Comparison of ENCODE assay signal across 26 cellular contexts in genomic region chr5:116145416-116145815, GRCh38.
DNase-seq lines count a peak whose midpoint lies in the region; ATAC-seq, FAIRE-seq and TF ChIP-seq lines count a peak whose summit lies in the region.
"Had no signal": no experiment of that assay in that cellular context is flagged by ENCODE, and none has a peak within 500 bp of the region (broad histone marks: within the 10 kb centered on the region; RNA-seq: fewer than 3 reads in every experiment).

No MANE protein-coding gene starts in this region.

- no peak for TF ChIP-seq EP300 in GM12878 (IDR thresholded peaks at IDR 0.05; ENCODE audit: borderline replicate concordance in 1 of 2, control insufficient read depth in 1 of 2, low read depth in 2 of 2, low read length in 2 of 2)

- CTCF ChIA-PET in GM12878 (lab: Yijun Ruan, JAX) = interaction anchor here (2.5 kb wide), 1 partner anchor 8 kb away, joined by 13 read pairs; no protein-coding TSS in a partner anchor

- no peak for DNase-seq in activated naive CD4-positive, alpha-beta T cell treated with anti-CD3 and anti-CD28 coated beads, Interleukin-2, amount 50 U/mL, for 72 hours (ENCODE audit: low spot score in 2 of 2)
- DNase-seq in activated naive CD4-positive, alpha-beta T cell treated with anti-CD3 and anti-CD28 coated beads, Interleukin-2, amount 50 U/mL, for 16 hours = no peak
- DNase-seq in NCI-H69 (lab: John Stamatoyannopoulos, UW) = peak; percentile 97
- no peak for DNase-seq in GM12878 (ENCODE audit: low read depth, low spot score)
- DNase-seq: activated CD4-positive, CD25-positive, alpha-beta regulatory T cell treated with anti-CD3 and anti-CD28 coated beads, Interleukin-2, amount 50 U/mL, for 72 hours; activated gamma-delta T cell treated with Interleukin-2 at 50 U/mL for 16 hours; activated T-cell treated with anti-CD3 and anti-CD28 coated beads, Interleukin-2, amount 50 U/mL, for 1 hour; AML-193; body of pancreas; dermis blood vessel endothelial cell; endodermal cell; glutamatergic neuron; left colon; NCI-H1436; NCI-H226; NCI-H526 treated with DMSO at 0.1 percent for 48 hours; nephron progenitor cell; RPMI8226; stimulated activated naive B cell treated with anti-CD40 and anti-IgM and Interleukin-4, amounts not matched to agents 10 μg/mL and 1 μg/mL and 100 μg/mL, for 72 hours had no signal

- H3K36me3 Mint-ChIP-seq in activated naive CD4-positive, alpha-beta T cell treated with anti-CD3 and anti-CD28 coated beads, Interleukin-2, amount 50 U/mL, for 72 hours = peaks cover 5 to 8% of the 10 kb centered on the region in 2 donors

- intact Hi-C loops in GM12878 (cut with micrococcal nuclease; ENCODE audit: unreplicated experiment) = no loop called here

- no TSS peak for BruUV-seq in GM12878 (replicated peaks; lab: Mats Ljungman, UMichigan)

- H3K79me2 ChIP-seq in GM12878 (ENCODE audit: control insufficient read depth, insufficient read depth, low read length) = no peaks in the 10 kb centered on the region

- POLR2A ChIA-PET in GM12878 (lab: Charles Lee) = no interaction called here

- H3K4me3 ChIP-seq in GM12878 = no peak overlapping the region
- H3K4me3 ChIP-seq: body of pancreas had no signal

- FAIRE-seq in GM12878 (lab: Jason Lieb, UNC) = no peak
- FAIRE-seq: D721Med had no signal

- no peaks in the 10 kb centered on the region for H3K4me1 ChIP-seq in GM12878 (ENCODE audit: control insufficient read depth, insufficient read depth, low read length)
- H3K4me1 ChIP-seq: body of pancreas had no signal

- TF ChIP-seq RAD21 in GM12878 (IDR thresholded peaks at IDR 0.05; ENCODE audit: insufficient read depth, low read depth, low read length) = no peak

- in situ Hi-C loops in GM12878 (cut with MboI) = loop anchor here (25.0 kb wide), 1 partner anchor 417 kb away; the partner anchor contains the start of gene SEMA6A

- RAD21 ChIA-PET in GM12878 (lab: Charles Lee; ENCODE audit: unreplicated experiment) = no interaction called here

- ATAC-seq in activated naive CD4-positive, alpha-beta T cell treated with anti-CD3 and anti-CD28 coated beads, Interleukin-2, amount 50 U/mL, for 72 hours = peak; percentile 53 to 94
- ATAC-seq in GM12878 (peak; percentile 20), GM21723 (IDR thresholded peaks at IDR 0.05; ENCODE audit: unreplicated experiment) (no peak), HG03196 (IDR thresholded peaks at IDR 0.05; ENCODE audit: unreplicated experiment) (no peak), HG03378 (IDR thresholded peaks at IDR 0.05; ENCODE audit: unreplicated experiment) (no peak)
- ATAC-seq: body of pancreas; left colon; stimulated activated naive B cell treated with anti-CD40 and anti-IgM and Interleukin-4, amounts not matched to agents 10 μg/mL and 1 μg/mL and 100 μg/mL, for 72 hours had no signal

- peaks cover 0 to 4% of the 10 kb centered on the region in 2 donors for H3K9me3 Mint-ChIP-seq in activated naive CD4-positive, alpha-beta T cell treated with anti-CD3 and anti-CD28 coated beads, Interleukin-2, amount 50 U/mL, for 72 hours
- H3K9me3 Mint-ChIP-seq: endodermal cell; stimulated activated naive B cell treated with anti-CD40 and anti-IgM and Interleukin-4, amounts not matched to agents 10 μg/mL and 1 μg/mL and 100 μg/mL, for 72 hours had no signal

- H2AFZ ChIP-seq in GM12878 (ENCODE audit: control insufficient read depth, low read depth, low read length) = no peak overlapping the region

- no peak overlapping the region for H3K9ac ChIP-seq in GM12878 (ENCODE audit: control insufficient read depth, insufficient read depth, low read length)
- H3K9ac ChIP-seq: KMS-11 had no signal

- TF ChIP-seq POLR2A in GM12878 (IDR thresholded peaks at IDR 0.05; ENCODE audit: low read depth, low read length) = no peak

- H3K9me3 ChIP-seq in GM12878 (replicated peaks; ENCODE audit: control insufficient read depth, insufficient read depth, low read length) = no peaks in the 10 kb centered on the region
- H3K9me3 ChIP-seq: body of pancreas had no signal

- H3K27ac Mint-ChIP-seq in activated naive CD4-positive, alpha-beta T cell treated with anti-CD3 and anti-CD28 coated beads, Interleukin-2, amount 50 U/mL, for 72 hours = no peak overlapping the region
- H3K27ac Mint-ChIP-seq: CD4-positive, alpha-beta T cell; endodermal cell; nephron progenitor cell; stimulated activated naive B cell treated with anti-CD40 and anti-IgM and Interleukin-4, amounts not matched to agents 10 μg/mL and 1 μg/mL and 100 μg/mL, for 72 hours; T-helper 1 cell treated with Interleukin-12 subunit alpha and Interleukin-12 subunit beta and Interleukin-4 antibody, amounts not matched to agents 30 μg/mL and 1 μg/mL, for 36 hours had no signal

- TF ChIP-seq CTCF in GM12878 (IDR thresholded peaks at IDR 0.05 in 2 of 3, conservative IDR thresholded peaks at IDR 0.05 in 1 of 3; ENCODE audit: control insufficient read depth in 2 of 3, extremely low read depth in 1 of 3, insufficient read depth in 1 of 3, low read depth in 3 of 3, low read length in 3 of 3) = no peak

- H3K36me3 ChIP-seq in GM12878 (ENCODE audit: control insufficient read depth in 2 of 2, insufficient read depth in 2 of 2, low read length in 1 of 2) = no peaks in the 10 kb centered on the region

- no peak overlapping the region for H3K27ac ChIP-seq in GM12878 (ENCODE audit: control insufficient read depth, insufficient read depth)
- H3K27ac ChIP-seq: body of pancreas, KMS-11 had no signal

- WGBS in GM12878 (ENCODE audit: insufficient coverage, insufficient replicate concordance, low lambda C conversion rate, missing lambda C conversion rate) = 77% methylated on average over 3 of the region's 3 CpGs

- H3K4me2 ChIP-seq in GM12878 (ENCODE audit: control insufficient read depth, insufficient read depth) = no peak overlapping the region
- H3K4me2 ChIP-seq: KMS-11 had no signal

- no peaks in the 10 kb centered on the region for H4K20me1 ChIP-seq in GM12878 (ENCODE audit: control insufficient read depth, insufficient read depth)

- SMC1A ChIA-PET in GM12878 (lab: Charles Lee; ENCODE audit: uncharacterized antibody, unreplicated experiment) = interaction anchor here (1.5 to 2.5 kb wide), 3 partner anchors 8 to 128 kb away, joined by 3 to 14 read pairs (median 8); no protein-coding TSS in a partner anchor

- no peaks in the 10 kb centered on the region for H3K27me3 ChIP-seq in GM12878 (replicated peaks in 1 of 2; ENCODE audit: control insufficient read depth in 2 of 2, insufficient read depth in 2 of 2, low read length in 1 of 2)
- H3K27me3 ChIP-seq: body of pancreas had no signal

TF ChIP-seq in GM12878, 131 proteins besides CTCF, POLR2A, EP300 and RAD21 (continues in another document):
- TF ChIP-seq ESRRA (IDR thresholded peaks at IDR 0.05; ENCODE audit: low read length) = no peak
- TF ChIP-seq ZBTB40 (IDR thresholded peaks at IDR 0.05; ENCODE audit: borderline replicate concordance) = no peak
- TF ChIP-seq IKZF2 (IDR thresholded peaks at IDR 0.05) = no peak
- no peak for TF ChIP-seq CHD4 (IDR thresholded peaks at IDR 0.05)
- no peak for TF ChIP-seq CEBPZ (IDR thresholded peaks at IDR 0.05; ENCODE audit: low read depth, low read length)
- TF ChIP-seq RB1 (IDR thresholded peaks at IDR 0.05; ENCODE audit: borderline replicate concordance) = no peak

Comparison
In these comparisons a context has a peak if more than half of its experiments do, and no peak if none do; other contexts are left out.
1. ATAC-seq: peak in activated naive CD4-positive, alpha-beta T cell treated with anti-CD3 and anti-CD28 coated beads, Interleukin-2, amount 50 U/mL, for 72 hours (2 of 2) and GM12878 (single experiment); none in GM21723 (single experiment), HG03196 (single experiment) and HG03378 (single experiment).